In genomic region chr12:80756875-80757274, GRCh38 we compare ENCODE assay signal across 17 cellular contexts. TPM values are rescaled to one million over a fixed set of nuclear protein-coding genes. Genes with fewer than 3 reads are reported as not detected.
DNase-seq lines count a peak whose midpoint lies in the region; ATAC-seq, FAIRE-seq and TF ChIP-seq lines count a peak whose summit lies in the region.
"Had no signal": no experiment of that assay in that cellular context is flagged by ENCODE, and none has a peak within 500 bp of the region (broad histone marks: within the 10 kb centered on the region; RNA-seq: fewer than 3 reads in every experiment).

No MANE protein-coding gene starts in this region.

- no peaks in the 10 kb centered on the region for H4K20me1 ChIP-seq in PC-9 (ENCODE audit: insufficient read depth)

- no peaks in the 10 kb centered on the region for H3K79me2 ChIP-seq in PC-9 (ENCODE audit: low read depth)

- H3K27me3 ChIP-seq in PC-9 (ENCODE audit: insufficient read depth, low read depth) (no peaks in the 10 kb centered on the region), right lobe of liver (no peaks in the 10 kb centered on the region)

- peak; percentile 86 for ATAC-seq in GM18519 (IDR thresholded peaks at IDR 0.05; ENCODE audit: low FRiP score, unreplicated experiment)
- peak; percentile 95 for ATAC-seq in HG03378 (IDR thresholded peaks at IDR 0.05; ENCODE audit: unreplicated experiment)
- no peak for ATAC-seq in right lobe of liver
- ATAC-seq: naive thymus-derived CD4-positive, alpha-beta T cell; sciatic nerve; stimulated activated naive CD8-positive, alpha-beta T cell treated with anti-CD3 and anti-CD28 coated beads, Interleukin-15, amount 100 ng/mL, for 72 hours had no signal

- H3K4me2 ChIP-seq in PC-9: no peak overlapping the region

- no peak overlapping the region for H2AFZ ChIP-seq in PC-9

- BruUV-seq in PC-9 (replicated peaks; lab: Mats Ljungman, UMichigan): no TSS peak

- H3K4me1 ChIP-seq in PC-9 (replicated peaks; ENCODE audit: insufficient read depth): no peaks in the 10 kb centered on the region
- H3K4me1 ChIP-seq in right lobe of liver: no peaks in the 10 kb centered on the region

- H3K36me3 ChIP-seq in PC-9 (ENCODE audit: low read depth) (no peaks in the 10 kb centered on the region), right lobe of liver (no peaks in the 10 kb centered on the region)

- POLR2A ChIA-PET in PC-9 (lab: Charles Lee; ENCODE audit: unreplicated experiment): no interaction called here

- no peak overlapping the region for H3K27ac ChIP-seq in PC-9
- H3K27ac ChIP-seq in right lobe of liver: no peak overlapping the region

- no peak for TF ChIP-seq CTCF in PC-9 (conservative IDR thresholded peaks at IDR 0.05)
- no peak for TF ChIP-seq CTCF in right lobe of liver (IDR thresholded peaks at IDR 0.05)

- 82% methylated on average over 1 of the region's 1 CpG for WGBS in right lobe of liver (ENCODE audit: insufficient coverage, low coverage, low lambda C conversion rate, missing lambda C conversion rate)

- DNase-seq in H54 (ENCODE audit: insufficient read length, low spot score) (no peak), iris pigment epithelial cell (ENCODE audit: low read depth) (peak; percentile 27), PC-9 (no peak), mesenteric fat pad (ENCODE audit: low spot score) (no peak), right lobe of liver (no peak), medulla oblongata (ENCODE audit: extremely low spot score) (no peak)
- DNase-seq: activated CD4-positive, alpha-beta T cell treated with anti-CD3 and anti-CD28 coated beads for 48 hours; anterior cingulate cortex; DMS 273 treated with DMSO at 0.1 percent for 48 hours; effector CD4-positive, alpha-beta T cell; naive thymus-derived CD4-positive, alpha-beta T cell; stimulated activated naive CD8-positive, alpha-beta T cell treated with anti-CD3 and anti-CD28 coated beads, Interleukin-15, amount 100 ng/mL, for 72 hours had no signal

- CTCF ChIA-PET in PC-9 (lab: Charles Lee): no interaction called here

- no peaks in the 10 kb centered on the region for H3K9me2 ChIP-seq in PC-9 (ENCODE audit: insufficient read depth)

- TF ChIP-seq POLR2A in H54 (IDR thresholded peaks at IDR 0.05; ENCODE audit: low read depth, low read length): no peak
- no peak for TF ChIP-seq POLR2A in right lobe of liver (IDR thresholded peaks at IDR 0.05)

- FAIRE-seq in H54 (lab: Jason Lieb, UNC): peak; percentile 27

- no peak overlapping the region for H3K4me3 ChIP-seq in PC-9
- no peak overlapping the region for H3K4me3 ChIP-seq in right lobe of liver

- intact Hi-C loops in PC-9 (cut with micrococcal nuclease; ENCODE audit: unreplicated experiment): no loop called here
- intact Hi-C loops in right lobe of liver (cut with DNase I): no loop called here

- H3K9me3 ChIP-seq in PC-9 (ENCODE audit: insufficient read depth, low read depth) (no peaks in the 10 kb centered on the region), right lobe of liver (no peaks in the 10 kb centered on the region)

- no peaks in the 10 kb centered on the region for H3F3A ChIP-seq in PC-9 (ENCODE audit: insufficient read depth, low read depth)

RNA-seq across cellular contexts. Expression of gene MYF5, which starts 40.2 kb away (rescaled TPM):
- total RNA-seq in PC-9 (2021) (not detected in 2 replicates), mesenteric fat pad (not detected), right lobe of liver (not detected)
- total RNA-seq: M059J; naive thymus-derived CD4-positive, alpha-beta T cell; OCI-LY7; sciatic nerve had no signal

RNA-seq across cellular contexts. Expression of gene MYF6, which starts 49.4 kb away (rescaled TPM):
- total RNA-seq in PC-9 (2021): not detected in 2 replicates
- total RNA-seq in mesenteric fat pad: not detected
- total RNA-seq in right lobe of liver: 1 to 10 TPM in 1 of 6 experiments, under 1 TPM in 1, not detected in 4; 0.18 to 2.2 TPM
- total RNA-seq: M059J; naive thymus-derived CD4-positive, alpha-beta T cell; OCI-LY7; sciatic nerve had no signal

Comparison
In these comparisons a context has a peak if more than half of its experiments do, and no peak if none do; other contexts are left out.
1. ATAC-seq: peak in GM18519 (single experiment) and HG03378 (single experiment); none in right lobe of liver (0 of 4).